10 cellular contexts compared by ENCODE assay signal in the genomic region with DNA sequence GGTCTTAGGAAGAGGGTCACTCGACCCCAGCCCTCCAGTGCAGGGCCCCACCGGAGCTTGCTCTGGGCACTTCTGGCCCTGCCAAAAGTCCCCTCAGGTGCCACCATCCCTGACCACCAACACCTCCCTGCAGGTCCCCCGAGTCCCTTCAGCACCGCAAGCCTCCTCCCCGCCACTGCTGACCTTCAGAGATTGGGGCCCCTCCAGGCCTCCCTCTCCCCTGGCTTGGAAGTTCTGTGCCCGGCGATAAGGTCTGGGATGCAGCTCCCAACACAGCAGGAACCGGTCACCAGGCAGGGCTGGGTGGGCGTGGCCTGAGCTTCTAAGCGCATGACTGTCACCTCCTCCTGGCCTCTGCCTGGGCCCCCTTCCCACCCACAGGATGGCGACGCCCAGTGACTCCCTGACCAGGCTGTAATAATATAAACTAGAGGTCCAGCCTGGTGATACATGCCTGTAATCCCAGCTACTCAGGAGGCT. TPM values are rescaled to one million over a fixed set of nuclear protein-coding genes. Genes with fewer than 3 reads are reported as not detected.
A peak's percentile ranks its signal among the peaks of the same experiment; 100 is the strongest.
DNase-seq lines count a peak whose midpoint lies in the region; ATAC-seq and TF ChIP-seq lines count a peak whose summit lies in the region.
"Had no signal": no experiment of that assay in that cellular context is flagged by ENCODE, and none has a peak within 500 bp of the region (broad histone marks: within the 10 kb centered on the region; RNA-seq: fewer than 3 reads in every experiment).

No MANE protein-coding gene starts in this region.

- no peaks in the 10 kb centered on the region for H3K27me3 Mint-ChIP-seq in activated T-helper 17 cell treated with anti-CD3 and anti-CD28 coated beads, Interleukin-2, amount 50 U/mL, for 72 hours

- peaks cover 94% of the 10 kb centered on the region for H3K79me2 ChIP-seq in SK-N-SH (ENCODE audit: insufficient read depth)

- no peaks in the 10 kb centered on the region for H3K36me3 ChIP-seq in SK-N-SH (replicated peaks in 1 of 2; ENCODE audit: control insufficient read depth in 1 of 2, insufficient read depth in 2 of 2, low read length in 1 of 2)

- TF ChIP-seq EP300 in SK-N-SH (IDR thresholded peaks at IDR 0.05; ENCODE audit: borderline replicate concordance in 1 of 2, low read depth in 1 of 2, low read length in 1 of 2): no peak

- H3K36me3 Mint-ChIP-seq in activated T-helper 17 cell treated with anti-CD3 and anti-CD28 coated beads, Interleukin-2, amount 50 U/mL, for 72 hours (ENCODE audit: low read depth): peaks cover 33% of the 10 kb centered on the region

- H3K4me1 ChIP-seq in SK-N-SH (ENCODE audit: control insufficient read depth in 1 of 2, insufficient read depth in 2 of 2, low read depth in 1 of 2, low read length in 1 of 2): peaks cover 26 to 48% of the 10 kb centered on the region in 2 experiments; a peak in 3 of 4 replicates

- H3K27ac ChIP-seq in SK-N-SH (ENCODE audit: low read depth in 2 of 2, low read length in 1 of 2): peak overlapping the region in 1 of 2 experiments; percentile 35; a peak in 1 of 4 replicates
- H3K27ac ChIP-seq: HL-60 had no signal

- TF ChIP-seq RAD21 in SK-N-SH (IDR thresholded peaks at IDR 0.05; ENCODE audit: low read length): no peak

- TF ChIP-seq CTCF in SK-N-SH (IDR thresholded peaks at IDR 0.05): no peak

- peaks cover 4% of the 10 kb centered on the region for H3K4me1 Mint-ChIP-seq in activated T-helper 17 cell treated with anti-CD3 and anti-CD28 coated beads, Interleukin-2, amount 50 U/mL, for 72 hours

- H4K20me1 ChIP-seq in SK-N-SH (ENCODE audit: insufficient read depth): peaks cover 94% of the 10 kb centered on the region

- H2AFZ ChIP-seq in SK-N-SH (ENCODE audit: low read depth): no peak overlapping the region

- WGBS in SK-N-SH (ENCODE audit: low lambda C conversion rate): 77% methylated on average over 5 of the region's 12 CpGs

- H3K9me2 ChIP-seq in SK-N-SH: no peaks in the 10 kb centered on the region

- CTCF ChIA-PET in SK-N-SH (lab: Yijun Ruan, JAX): interaction anchor here (0.9 to 30.9 kb wide), 7 partner anchors 9 to 442 kb away, joined by 3 to 540 read pairs (median 4); no protein-coding TSS in a partner anchor

- DNase-seq in ELR (ENCODE audit: low read depth): peak; percentile 98
- DNase-seq in SK-N-SH: no peak
- DNase-seq in fibroblast of the conjunctiva (ENCODE audit: low read depth): peak; percentile 43
- peak; percentile 55 for DNase-seq in retina
- DNase-seq in GDM1 (lab: John Stamatoyannopoulos, UW): no peak
- no peak for DNase-seq in SHP77 treated with DMSO at 0.1 percent for 48 hours (lab: John Stamatoyannopoulos, UW)
- DNase-seq in activated CD4-positive, CD25-positive, alpha-beta regulatory T cell treated with anti-CD3 and anti-CD28 coated beads, Interleukin-2, amount 50 U/mL, for 72 hours: no peak
- DNase-seq: effector memory CD4-positive, alpha-beta T cell had no signal

- no peaks in the 10 kb centered on the region for H3K9me3 Mint-ChIP-seq in activated T-helper 17 cell treated with anti-CD3 and anti-CD28 coated beads, Interleukin-2, amount 50 U/mL, for 72 hours

- H3K4me2 ChIP-seq in SK-N-SH: peak overlapping the region; percentile 76

- no peak overlapping the region for H3K4me3 ChIP-seq in SK-N-SH (ENCODE audit: low read depth in 2 of 2, low read length in 1 of 2)

- POLR2A ChIA-PET in SK-N-SH (lab: Yijun Ruan, JAX): no interaction called here

- no peak overlapping the region for H3K27ac Mint-ChIP-seq in activated T-helper 17 cell treated with anti-CD3 and anti-CD28 coated beads, Interleukin-2, amount 50 U/mL, for 72 hours

- no peaks in the 10 kb centered on the region for H3K9me3 ChIP-seq in SK-N-SH

- H3F3A ChIP-seq in SK-N-SH (replicated peaks; ENCODE audit: insufficient read depth): peaks cover 34% of the 10 kb centered on the region

- no peak for ATAC-seq in activated T-helper 17 cell treated with anti-CD3 and anti-CD28 coated beads, Interleukin-2, amount 50 U/mL, for 72 hours (replicated peaks)

- no peak overlapping the region for H3K4me3 Mint-ChIP-seq in activated T-helper 17 cell treated with anti-CD3 and anti-CD28 coated beads, Interleukin-2, amount 50 U/mL, for 72 hours

- no peaks in the 10 kb centered on the region for H3K27me3 ChIP-seq in SK-N-SH (ENCODE audit: insufficient read depth)

- no peak overlapping the region for H3K9ac ChIP-seq in SK-N-SH

TF ChIP-seq in SK-N-SH, 30 proteins besides CTCF, POLR2A, EP300 and RAD21:
- no peak for TF ChIP-seq RFX5 (IDR thresholded peaks at IDR 0.05; ENCODE audit: low read length)
- no peak for TF ChIP-seq MAX (IDR thresholded peaks at IDR 0.05; ENCODE audit: low read depth)
- no peak for TF ChIP-seq FOXM1 (IDR thresholded peaks at IDR 0.05; ENCODE audit: low read depth)
- TF ChIP-seq CHD2 (IDR thresholded peaks at IDR 0.05; ENCODE audit: low read length, partially characterized antibody): no peak
- TF ChIP-seq EZH2phosphoT487 (IDR thresholded peaks at IDR 0.05; ENCODE audit: borderline replicate concordance, low read depth): no peak
- TF ChIP-seq FOXJ3 (CRISPR knock-in tag; IDR thresholded peaks at IDR 0.05): no peak
- TF ChIP-seq GABPA (IDR thresholded peaks at IDR 0.05; ENCODE audit: low read depth): no peak
- no peak for TF ChIP-seq NRF1 (IDR thresholded peaks at IDR 0.05; ENCODE audit: low read depth, low read length)
- TF ChIP-seq, protein P1, sequence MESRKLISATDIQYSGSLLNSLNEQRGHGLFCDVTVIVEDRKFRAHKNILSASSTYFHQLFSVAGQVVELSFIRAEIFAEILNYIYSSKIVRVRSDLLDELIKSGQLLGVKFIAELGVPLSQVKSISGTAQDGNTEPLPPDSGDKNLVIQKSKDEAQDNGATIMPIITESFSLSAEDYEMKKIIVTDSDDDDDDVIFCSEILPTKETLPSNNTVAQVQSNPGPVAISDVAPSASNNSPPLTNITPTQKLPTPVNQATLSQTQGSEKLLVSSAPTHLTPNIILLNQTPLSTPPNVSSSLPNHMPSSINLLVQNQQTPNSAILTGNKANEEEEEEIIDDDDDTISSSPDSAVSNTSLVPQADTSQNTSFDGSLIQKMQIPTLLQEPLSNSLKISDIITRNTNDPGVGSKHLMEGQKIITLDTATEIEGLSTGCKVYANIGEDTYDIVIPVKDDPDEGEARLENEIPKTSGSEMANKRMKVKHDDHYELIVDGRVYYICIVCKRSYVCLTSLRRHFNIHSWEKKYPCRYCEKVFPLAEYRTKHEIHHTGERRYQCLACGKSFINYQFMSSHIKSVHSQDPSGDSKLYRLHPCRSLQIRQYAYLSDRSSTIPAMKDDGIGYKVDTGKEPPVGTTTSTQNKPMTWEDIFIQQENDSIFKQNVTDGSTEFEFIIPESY (IDR thresholded peaks at IDR 0.05; ENCODE audit: borderline replicate concordance, low read depth): no peak
TF ChIP-seq in SK-N-SH: peak in this region for 0.

RNA-seq across cellular contexts. Expression of gene PIEZO1, which starts 11.2 kb away (rescaled TPM):
- 111 and 184 TPM in 2 replicates for polyA plus RNA-seq in SK-N-SH (2012; rRNA removed)
- polyA plus RNA-seq in SK-N-SH (2012; cell fraction: cytosol; rRNA removed): 45.3 and 86.3 TPM in 2 replicates
- 670 and 1,039 TPM in 2 replicates for polyA plus RNA-seq in SK-N-SH (2012; cell fraction: nucleus; rRNA removed)
- total RNA-seq in activated T-helper 17 cell treated with anti-CD3 and anti-CD28 coated beads, Interleukin-2, amount 50 U/mL, for 72 hours: 100 to 1,000 TPM; 197 to 326 TPM

RNA-seq across cellular contexts. Expression of gene CDT1, which starts 29.7 kb away (rescaled TPM):
- polyA plus RNA-seq in SK-N-SH (2012; rRNA removed): 3.1 and 6.1 TPM in 2 replicates
- 1.5 and 4.3 TPM in 2 replicates for polyA plus RNA-seq in SK-N-SH (2012; cell fraction: cytosol; rRNA removed)
- 8.0 and 8.2 TPM in 2 replicates for polyA plus RNA-seq in SK-N-SH (2012; cell fraction: nucleus; rRNA removed)
- 100 to 1,000 TPM in 1 of 2 donors, 10 to 100 TPM in 1; 96.6 to 141 TPM for total RNA-seq in activated T-helper 17 cell treated with anti-CD3 and anti-CD28 coated beads, Interleukin-2, amount 50 U/mL, for 72 hours

RNA-seq across cellular contexts. Expression of gene APRT, which starts 37.9 kb away (rescaled TPM):
- 178 and 192 TPM in 2 replicates for polyA plus RNA-seq in SK-N-SH (2012; rRNA removed)
- polyA plus RNA-seq in SK-N-SH (2012; cell fraction: cytosol; rRNA removed): 87.4 and 115 TPM in 2 replicates
- polyA plus RNA-seq in SK-N-SH (2012; cell fraction: nucleus; rRNA removed): 186 and 231 TPM in 2 replicates
- 100 to 1,000 TPM; 132 to 139 TPM for total RNA-seq in activated T-helper 17 cell treated with anti-CD3 and anti-CD28 coated beads, Interleukin-2, amount 50 U/mL, for 72 hours

Comparison
In these comparisons a context has a peak if more than half of its experiments do, and no peak if none do; other contexts are left out.
1. DNase-seq: peak in ELR (single experiment), fibroblast of the conjunctiva (single experiment) and retina (single experiment); none in SK-N-SH (single experiment), GDM1 (single experiment), SHP77 treated with DMSO at 0.1 percent for 48 hours (single experiment) and activated CD4-positive, CD25-positive, alpha-beta regulatory T cell treated with anti-CD3 and anti-CD28 coated beads, Interleukin-2, amount 50 U/mL, for 72 hours (single experiment).